1 cellular context compared by ENCODE assay signal in the genomic region with DNA sequence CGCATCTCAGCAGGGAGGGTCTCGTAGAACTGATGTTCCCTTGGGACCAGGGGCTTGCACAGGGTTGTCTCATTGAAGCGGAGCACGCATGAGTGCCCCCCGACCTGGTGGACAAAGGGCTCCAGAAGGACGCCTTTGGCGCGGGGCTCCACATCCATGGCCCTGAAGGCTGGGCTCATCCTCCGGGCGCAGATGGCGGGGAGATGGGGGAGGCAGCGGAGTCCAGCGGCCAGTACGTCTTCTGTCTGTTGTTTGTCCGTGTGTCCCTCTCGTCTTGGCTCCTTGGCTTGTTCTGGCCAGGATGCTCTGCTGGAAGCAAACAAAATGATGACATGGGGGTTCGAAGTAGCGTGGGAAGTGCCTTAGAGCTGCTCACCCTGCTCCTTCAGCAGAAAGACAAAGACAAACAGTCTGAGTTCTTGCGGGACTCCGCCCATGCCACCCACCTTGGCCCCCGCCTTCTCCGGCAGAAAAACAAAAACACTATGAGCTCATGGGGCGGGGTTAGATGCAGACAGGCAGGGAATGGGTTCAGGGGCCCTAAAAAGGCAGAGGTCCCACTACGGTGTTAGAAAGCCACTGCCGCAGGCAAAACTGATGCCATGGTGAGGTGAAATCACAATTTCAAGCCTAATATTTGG.
TF ChIP-seq lines count a peak whose summit lies in the region.

No MANE protein-coding gene starts in this region.

TF ChIP-seq in endothelial cell of umbilical vein, 7 proteins besides CTCF, POLR2A, EP300 and RAD21:
- TF ChIP-seq POLR2AphosphoS5 (IDR thresholded peaks at IDR 0.05; ENCODE audit: insufficient read depth, low read depth, low read length), result peak; percentile 37
- TF ChIP-seq EZH2 (IDR thresholded peaks at IDR 0.05; ENCODE audit: borderline replicate concordance, low read depth, low read length, severe bottlenecking), result no peak
